13 cellular contexts compared by ENCODE assay signal in the genomic region with DNA sequence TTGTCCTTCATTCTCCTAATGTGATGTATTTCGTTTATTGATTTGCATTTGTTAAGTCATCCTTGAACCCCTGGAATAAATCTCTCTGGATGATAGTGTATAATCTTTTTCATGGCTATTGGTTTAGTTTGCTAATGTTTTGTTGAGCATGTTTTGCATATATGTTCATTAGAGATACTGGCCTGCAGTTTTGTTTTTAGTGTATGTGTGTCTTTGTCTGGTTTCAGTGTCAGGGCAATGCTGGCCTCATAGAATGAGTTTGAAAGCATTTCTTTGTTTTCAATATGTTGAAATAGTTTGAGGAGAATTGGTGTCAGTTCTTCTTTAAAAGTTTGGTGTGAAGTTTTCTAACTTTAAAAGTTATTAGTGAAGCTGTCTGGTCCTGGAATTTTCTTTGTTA.
DNase-seq lines count a peak whose midpoint lies in the region; ATAC-seq and FAIRE-seq lines count a peak whose summit lies in the region.
"Had no signal": no experiment of that assay in that cellular context is flagged by ENCODE, and none has a peak within 500 bp of the region (broad histone marks: within the 10 kb centered on the region; RNA-seq: fewer than 3 reads in every experiment).

No MANE protein-coding gene starts in this region.

- DNase-seq in frontal cortex (ENCODE audit: low spot score in 2 of 2): no peak
- DNase-seq in hippocampal formation (lab: John Stamatoyannopoulos, UW): no peak
- DNase-seq in NCI-H1105 treated with DMSO at 0.1 percent for 48 hours (lab: John Stamatoyannopoulos, UW): no peak
- DNase-seq in cerebellar nuclear complex (lab: John Stamatoyannopoulos, UW): no peak
- DNase-seq: activated naive CD4-positive, alpha-beta T cell; left lung; NCI-H1417 treated with DMSO at 0.1 percent for 48 hours; thyroid gland had no signal

- ATAC-seq in GM18867 (IDR thresholded peaks at IDR 0.05; ENCODE audit: unreplicated experiment) (peak; percentile 94), GM21423 (IDR thresholded peaks at IDR 0.05; ENCODE audit: unreplicated experiment) (peak; percentile 80), HG02973 (IDR thresholded peaks at IDR 0.05; ENCODE audit: unreplicated experiment) (peak; percentile 91), HG03558 (IDR thresholded peaks at IDR 0.05; ENCODE audit: extremely low read depth, unreplicated experiment) (peak; percentile 80)
- ATAC-seq: K562, left lung had no signal

- FAIRE-seq in frontal cortex (lab: Jason Lieb, UNC): no peak
- FAIRE-seq: K562 had no signal
